13 cellular contexts compared by ENCODE assay signal in the genomic region with DNA sequence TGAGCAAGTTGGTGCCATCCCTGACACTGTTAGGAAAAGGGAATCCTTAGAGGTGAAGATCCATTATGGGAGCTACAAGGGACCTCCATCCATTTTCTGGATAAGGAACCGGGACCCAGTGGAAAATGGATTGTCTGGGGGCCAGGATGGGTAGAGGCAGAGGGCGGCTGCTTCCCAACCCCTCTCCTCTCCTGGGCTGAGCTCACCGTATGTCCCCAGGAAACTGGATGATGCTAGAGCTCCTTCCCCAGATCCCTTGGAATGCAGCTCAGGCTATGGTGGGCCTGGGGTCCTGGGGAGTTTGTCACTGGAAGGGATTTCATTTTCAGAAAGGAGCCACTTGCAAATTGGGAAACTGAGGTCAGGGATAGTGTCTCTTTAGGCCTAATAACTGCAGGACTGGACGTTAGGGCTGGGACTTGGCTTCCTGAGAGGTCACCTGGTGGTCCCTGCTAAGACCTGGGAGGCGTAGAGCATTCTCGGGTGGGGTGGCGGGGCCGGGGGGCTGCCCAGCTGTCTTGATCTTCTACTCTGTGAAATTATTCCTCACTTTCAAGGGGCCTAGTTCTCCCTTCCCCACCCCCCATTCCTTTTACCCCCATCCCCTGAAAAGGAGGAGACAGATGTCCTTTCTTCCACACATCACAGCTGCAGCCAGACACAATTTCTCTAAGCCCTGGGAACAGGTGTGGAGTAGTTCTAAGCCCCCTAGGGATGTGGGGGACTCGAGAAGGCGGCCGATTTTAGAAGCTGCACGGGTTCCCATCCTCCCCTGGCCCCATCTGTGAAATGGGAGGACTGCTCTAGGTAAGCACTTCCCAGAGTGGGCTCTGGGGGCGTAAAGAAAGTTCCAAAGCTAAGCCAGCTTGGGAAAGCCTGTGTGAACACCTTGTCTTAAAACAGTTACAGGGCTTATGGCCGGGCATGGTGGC.
DNase-seq lines count a peak whose midpoint lies in the region; ATAC-seq and TF ChIP-seq lines count a peak whose summit lies in the region.
"Had no signal": no experiment of that assay in that cellular context is flagged by ENCODE, and none has a peak within 500 bp of the region (broad histone marks: within the 10 kb centered on the region; RNA-seq: fewer than 3 reads in every experiment).

No MANE protein-coding gene starts in this region.

- peak overlapping the region in 10 of 11 experiments; percentile 20 to 93 (median 84); a peak in 20 of 22 replicates for H3K4me2 ChIP-seq in BLaER1 treated with 17β-estradiol and CSF1 and Interleukin-3, amounts not matched to agents 10 nM and 100 nM
- no peak overlapping the region for H3K4me2 ChIP-seq in osteoblast (ENCODE audit: insufficient read depth, low read length)

- H3K79me2 ChIP-seq in osteoblast (ENCODE audit: insufficient read depth, low read length): no peaks in the 10 kb centered on the region

- no peak overlapping the region for H2AFZ ChIP-seq in osteoblast (ENCODE audit: low read length)

- peaks cover 9 to 38% (median 36%) of the 10 kb centered on the region in 10 experiments; a peak in 19 of 20 replicates for H3K4me1 ChIP-seq in BLaER1 treated with 17β-estradiol and CSF1 and Interleukin-3, amounts not matched to agents 10 nM and 100 nM
- H3K4me1 ChIP-seq in gastroesophageal sphincter (peaks cover 0 to 33% (median 10%) of the 10 kb centered on the region in 3 donors), osteoblast (ENCODE audit: insufficient read depth, low read length) (peaks cover 11% of the 10 kb centered on the region)

- H3K27ac ChIP-seq in BLaER1 treated with 17β-estradiol and CSF1 and Interleukin-3, amounts not matched to agents 10 nM and 100 nM: no peak overlapping the region
- H3K27ac ChIP-seq in gastroesophageal sphincter (peak overlapping the region in 3 of 4 donors; percentile 20 to 59 (median 35)), osteoblast (ENCODE audit: low read depth, low read length) (peak overlapping the region; percentile 42)
- H3K27ac ChIP-seq: suprapubic skin had no signal

- ATAC-seq in gastroesophageal sphincter (no peak), GM21515 (IDR thresholded peaks at IDR 0.05; ENCODE audit: unreplicated experiment) (no peak)

- WGBS in gastroesophageal sphincter (ENCODE audit: low coverage in 1 of 2), 2 donors: 83% methylated on average over 1 of the region's 14 CpGs; no CpG with 5 or more reads in 1 of the 2 donors

- no peak overlapping the region; a peak in 1 of 22 replicates for H3K9ac ChIP-seq in BLaER1 treated with 17β-estradiol and CSF1 and Interleukin-3, amounts not matched to agents 10 nM and 100 nM

- H3K9me3 ChIP-seq in BLaER1 treated with 17β-estradiol and CSF1 and Interleukin-3, amounts not matched to agents 10 nM and 100 nM (replicated peaks in 1 of 11): no peaks in the 10 kb centered on the region
- H3K9me3 ChIP-seq in gastroesophageal sphincter: no peaks in the 10 kb centered on the region
- H3K9me3 ChIP-seq in osteoblast (ENCODE audit: low read depth, low read length): no peaks in the 10 kb centered on the region
- H3K9me3 ChIP-seq: suprapubic skin had no signal

- H4K20me1 ChIP-seq in BLaER1 treated with 17β-estradiol and CSF1 and Interleukin-3, amounts not matched to agents 10 nM and 100 nM: 0 out of 22 replicates have a peak, but pooled peaks cover 0 to 6% (median 0%) of the 10 kb centered on the region in 11 experiments
- no peaks in the 10 kb centered on the region for H4K20me1 ChIP-seq in osteoblast (ENCODE audit: insufficient read depth, low read length)

- no peak for TF ChIP-seq EP300 in gastroesophageal sphincter (IDR thresholded peaks at IDR 0.05)

- H3K4me3 ChIP-seq in BLaER1 treated with 17β-estradiol and CSF1 and Interleukin-3, amounts not matched to agents 10 nM and 100 nM: no peak overlapping the region; a peak in 1 of 20 replicates
- H3K4me3 ChIP-seq in gastroesophageal sphincter: no peak overlapping the region
- no peak overlapping the region for H3K4me3 ChIP-seq in osteoblast (ENCODE audit: insufficient read depth, low read length)
- H3K4me3 ChIP-seq: suprapubic skin had no signal

- no peak for TF ChIP-seq POLR2A in gastroesophageal sphincter (IDR thresholded peaks at IDR 0.05)

- peak; percentile 42 for DNase-seq in NAMALWA (ENCODE audit: low spot score)
- no peak for DNase-seq in osteoblast (ENCODE audit: insufficient read length, low spot score, missing footprints)
- no peak for DNase-seq in glomerular visceral epithelial cell (ENCODE audit: extremely low spot score)
- DNase-seq in NCI-H2029 (lab: John Stamatoyannopoulos, UW): no peak
- DNase-seq in dermis blood vessel endothelial cell: no peak
- DNase-seq: activated CD4-positive, CD25-positive, alpha-beta regulatory T cell; activated naive CD4-positive, alpha-beta T cell treated with anti-CD3 and anti-CD28 coated beads, Interleukin-2, amount 10 ng/mL, durations not matched to agents 7 days and 5 days; KG1; NCI-H526 had no signal

- H3K27me3 ChIP-seq in BLaER1 treated with 17β-estradiol and CSF1 and Interleukin-3, amounts not matched to agents 10 nM and 100 nM: peaks cover 12 to 39% (median 21%) of the 10 kb centered on the region in 11 experiments; a peak in 20 of 22 replicates
- H3K27me3 ChIP-seq in gastroesophageal sphincter (no peaks in the 10 kb centered on the region), osteoblast (ENCODE audit: insufficient read depth, low read length) (peaks cover 5% of the 10 kb centered on the region)

- no peak for TF ChIP-seq CTCF in gastroesophageal sphincter (IDR thresholded peaks at IDR 0.05)
- TF ChIP-seq CTCF in osteoblast (IDR thresholded peaks at IDR 0.05; ENCODE audit: extremely low read depth, low read depth, low read length): no peak

- H3K36me3 ChIP-seq in BLaER1 treated with 17β-estradiol and CSF1 and Interleukin-3, amounts not matched to agents 10 nM and 100 nM: no peaks in the 10 kb centered on the region
- H3K36me3 ChIP-seq in gastroesophageal sphincter (no peaks in the 10 kb centered on the region), osteoblast (ENCODE audit: insufficient read depth, low read length) (no peaks in the 10 kb centered on the region)
- H3K36me3 ChIP-seq: suprapubic skin had no signal

Comparison
In these comparisons a context has a peak if more than half of its experiments do, and no peak if none do; other contexts are left out.
1. H3K27ac ChIP-seq: peak in gastroesophageal sphincter (3 of 4) and osteoblast (single experiment); none in BLaER1 treated with 17β-estradiol and CSF1 and Interleukin-3, amounts not matched to agents 10 nM and 100 nM (0 of 11).